16 cellular contexts compared by ENCODE assay signal in the genomic region with DNA sequence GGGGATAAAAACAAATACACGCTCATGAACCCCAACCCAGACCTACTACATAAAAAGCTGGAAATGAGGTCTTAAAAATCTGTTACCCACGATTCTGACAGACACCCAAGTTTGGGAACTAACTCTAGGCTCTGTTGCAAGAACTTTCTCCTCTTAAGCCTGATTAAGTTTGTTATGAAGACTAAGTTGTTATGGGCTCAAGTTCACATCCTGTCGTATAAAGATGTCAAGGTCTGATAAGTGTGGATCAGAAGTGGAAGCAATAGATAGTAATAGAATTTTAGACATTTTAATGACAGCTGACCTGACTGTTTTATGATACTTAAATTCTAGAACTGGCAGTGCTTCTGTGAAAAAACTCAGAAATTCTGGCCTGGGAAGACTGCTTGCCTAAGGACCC. TPM values are rescaled to one million over a fixed set of nuclear protein-coding genes. Genes with fewer than 3 reads are reported as not detected.
DNase-seq lines count a peak whose midpoint lies in the region; ATAC-seq and TF ChIP-seq lines count a peak whose summit lies in the region.
"Had no signal": no experiment of that assay in that cellular context is flagged by ENCODE, and none has a peak within 500 bp of the region (broad histone marks: within the 10 kb centered on the region; RNA-seq: fewer than 3 reads in every experiment).

No MANE protein-coding gene starts in this region.

- no peaks in the 10 kb centered on the region for H3K36me3 ChIP-seq in mucosa of descending colon (ENCODE audit: low read depth)
- H3K36me3 ChIP-seq: HAP-1 had no signal

- peaks cover 100% of the 10 kb centered on the region for H3K4me1 Mint-ChIP-seq in stimulated activated naive CD8-positive, alpha-beta T cell treated with anti-CD3 and anti-CD28 coated beads, Interleukin-15, Interleukin-2, amounts not matched to agents 100 ng/mL and 50 ng/mL, for 24 hours (ENCODE audit: low read depth)
- peaks cover 82% of the 10 kb centered on the region for H3K4me1 Mint-ChIP-seq in activated T-helper 1 cell treated with anti-CD3 and anti-CD28 coated beads, Interleukin-12 subunit alpha, Interleukin-12 subunit beta, Interleukin-2, Interleukin-4 antibody, amounts not matched to agents 30 ng/mL and 10 ng/mL and 1 ng/mL, durations not matched to agents 14 hours and 24 hours and 36 hours (ENCODE audit: low read depth)

- H3K27ac Mint-ChIP-seq in stimulated activated naive CD8-positive, alpha-beta T cell treated with anti-CD3 and anti-CD28 coated beads, Interleukin-15, Interleukin-2, amounts not matched to agents 100 ng/mL and 50 ng/mL, for 24 hours, result peak overlapping the region; percentile 97
- peak overlapping the region; percentile 81 for H3K27ac Mint-ChIP-seq in activated T-helper 1 cell treated with anti-CD3 and anti-CD28 coated beads, Interleukin-12 subunit alpha, Interleukin-12 subunit beta, Interleukin-2, Interleukin-4 antibody, amounts not matched to agents 30 ng/mL and 10 ng/mL and 1 ng/mL, durations not matched to agents 14 hours and 24 hours and 36 hours

- intact Hi-C loops in activated T-helper 1 cell treated with anti-CD3 and anti-CD28 coated beads, Interleukin-12 subunit alpha, Interleukin-12 subunit beta, Interleukin-2, Interleukin-4 antibody, amounts not matched to agents 30 ng/mL and 10 ng/mL and 1 ng/mL, durations not matched to agents 14 hours and 24 hours and 36 hours (cut with micrococcal nuclease), result loop anchor here (1.0 to 2.0 kb wide), 2 partner anchors 9 to 63 kb away; no protein-coding TSS in a partner anchor
- intact Hi-C loops in mucosa of descending colon (cut with DNase I, micrococcal nuclease), result no loop called here

- DNase-seq in stimulated activated naive CD8-positive, alpha-beta T cell treated with anti-CD3 and anti-CD28 coated beads, Interleukin-15, Interleukin-2, amounts not matched to agents 100 U/mL and 50 U/mL, for 24 hours, result no peak
- DNase-seq in activated T-helper 1 cell treated with anti-CD3 and anti-CD28 coated beads, Interleukin-12 subunit alpha, Interleukin-12 subunit beta, Interleukin-2, Interleukin-4 antibody, amounts not matched to agents 30 ng/mL and 10 ng/mL and 1 ng/mL, durations not matched to agents 14 hours and 24 hours and 36 hours (ENCODE audit: low spot score), result no peak
- DNase-seq in mucosa of descending colon, result no peak
- DNase-seq in T-helper 9 cell, result no peak
- DNase-seq in NCI-H510A (lab: John Stamatoyannopoulos, UW), result no peak
- DNase-seq: activated CD8-positive, alpha-beta memory T cell treated with anti-CD3 and anti-CD28 coated beads, Interleukin-2, amount 50 U/mL, for 4 hours; DMS79 treated with DMSO at 0.1 percent for 48 hours; left cardiac atrium; NCI-H1417; T1000 had no signal

- H3K4me3 ChIP-seq in mucosa of descending colon, result no peak overlapping the region
- H3K4me3 ChIP-seq: HAP-1, smooth muscle cell had no signal

- no peaks in the 10 kb centered on the region for H3K9me3 ChIP-seq in mucosa of descending colon
- H3K9me3 ChIP-seq: HAP-1 had no signal

- peaks cover 16% of the 10 kb centered on the region for H3K36me3 Mint-ChIP-seq in stimulated activated naive CD8-positive, alpha-beta T cell treated with anti-CD3 and anti-CD28 coated beads, Interleukin-15, Interleukin-2, amounts not matched to agents 100 ng/mL and 50 ng/mL, for 24 hours (ENCODE audit: low read depth)
- H3K36me3 Mint-ChIP-seq in activated T-helper 1 cell treated with anti-CD3 and anti-CD28 coated beads, Interleukin-12 subunit alpha, Interleukin-12 subunit beta, Interleukin-2, Interleukin-4 antibody, amounts not matched to agents 30 ng/mL and 10 ng/mL and 1 ng/mL, durations not matched to agents 14 hours and 24 hours and 36 hours (ENCODE audit: low read depth), result peaks cover 32% of the 10 kb centered on the region

- TF ChIP-seq CTCF in mucosa of descending colon (IDR thresholded peaks at IDR 0.05), result no peak

- H3K27me3 Mint-ChIP-seq in stimulated activated naive CD8-positive, alpha-beta T cell treated with anti-CD3 and anti-CD28 coated beads, Interleukin-15, Interleukin-2, amounts not matched to agents 100 ng/mL and 50 ng/mL, for 24 hours, result no peaks in the 10 kb centered on the region
- H3K27me3 Mint-ChIP-seq in activated T-helper 1 cell treated with anti-CD3 and anti-CD28 coated beads, Interleukin-12 subunit alpha, Interleukin-12 subunit beta, Interleukin-2, Interleukin-4 antibody, amounts not matched to agents 30 ng/mL and 10 ng/mL and 1 ng/mL, durations not matched to agents 14 hours and 24 hours and 36 hours (ENCODE audit: insufficient read depth), result no peaks in the 10 kb centered on the region

- H3K4me3 Mint-ChIP-seq in stimulated activated naive CD8-positive, alpha-beta T cell treated with anti-CD3 and anti-CD28 coated beads, Interleukin-15, Interleukin-2, amounts not matched to agents 100 ng/mL and 50 ng/mL, for 24 hours, result peak overlapping the region; percentile 83
- peak overlapping the region; percentile 58 for H3K4me3 Mint-ChIP-seq in activated T-helper 1 cell treated with anti-CD3 and anti-CD28 coated beads, Interleukin-12 subunit alpha, Interleukin-12 subunit beta, Interleukin-2, Interleukin-4 antibody, amounts not matched to agents 30 ng/mL and 10 ng/mL and 1 ng/mL, durations not matched to agents 14 hours and 24 hours and 36 hours
- H3K4me3 Mint-ChIP-seq: neural crest cell had no signal

- no peaks in the 10 kb centered on the region for H3K9me3 Mint-ChIP-seq in stimulated activated naive CD8-positive, alpha-beta T cell treated with anti-CD3 and anti-CD28 coated beads, Interleukin-15, Interleukin-2, amounts not matched to agents 100 ng/mL and 50 ng/mL, for 24 hours
- no peaks in the 10 kb centered on the region for H3K9me3 Mint-ChIP-seq in activated T-helper 1 cell treated with anti-CD3 and anti-CD28 coated beads, Interleukin-12 subunit alpha, Interleukin-12 subunit beta, Interleukin-2, Interleukin-4 antibody, amounts not matched to agents 30 ng/mL and 10 ng/mL and 1 ng/mL, durations not matched to agents 14 hours and 24 hours and 36 hours
- H3K9me3 Mint-ChIP-seq: neural crest cell had no signal

- no peak for ATAC-seq in stimulated activated naive CD8-positive, alpha-beta T cell treated with anti-CD3 and anti-CD28 coated beads, Interleukin-15, Interleukin-2, amounts not matched to agents 100 U/mL and 50 U/mL, for 24 hours
- ATAC-seq in mucosa of descending colon (peak; percentile 15), GM19351 (IDR thresholded peaks at IDR 0.05; ENCODE audit: unreplicated experiment) (no peak), HG02884 (IDR thresholded peaks at IDR 0.05; ENCODE audit: unreplicated experiment) (no peak)
- ATAC-seq: left cardiac atrium had no signal

- no peaks in the 10 kb centered on the region for H3K4me1 ChIP-seq in mucosa of descending colon (ENCODE audit: low read depth)

RNA-seq across cellular contexts. Expression of gene LPIN2, which starts 43.2 kb away (rescaled TPM):
- 86.6 and 91.8 TPM in 2 replicates for total RNA-seq in activated T-helper 1 cell treated with anti-CD3 and anti-CD28 coated beads, Interleukin-12 subunit alpha, Interleukin-12 subunit beta, Interleukin-2, Interleukin-4 antibody, amounts not matched to agents 30 ng/mL and 10 ng/mL and 1 ng/mL, durations not matched to agents 14 hours and 24 hours and 36 hours
- total RNA-seq in mucosa of descending colon, result 10 to 100 TPM; 52.9 to 60.8 (median 59.2) TPM
